In the genomic region with DNA sequence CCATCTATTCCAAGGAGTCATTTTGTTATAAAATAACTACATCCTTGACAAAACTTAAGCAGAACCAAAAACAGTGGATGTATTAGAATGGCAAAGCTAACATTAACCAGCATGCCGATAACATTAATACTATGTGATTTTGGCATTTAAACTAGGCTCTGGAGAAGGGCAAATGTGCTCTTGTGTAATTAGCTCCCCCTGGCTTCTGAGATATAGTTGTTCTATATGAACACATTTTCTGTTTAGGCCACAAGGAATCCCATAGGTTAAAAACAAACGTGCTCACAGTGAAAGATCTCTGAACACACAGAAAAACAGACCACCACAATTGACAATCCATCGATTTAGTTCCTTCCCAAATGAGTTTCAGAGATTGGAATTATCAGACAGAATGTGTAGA, we compare ENCODE assay signal across 9 cellular contexts. TPM values are rescaled to one million over a fixed set of nuclear protein-coding genes. Genes with fewer than 3 reads are reported as not detected.
DNase-seq lines count a peak whose midpoint lies in the region; ATAC-seq, FAIRE-seq and TF ChIP-seq lines count a peak whose summit lies in the region.
"Had no signal": no experiment of that assay in that cellular context is flagged by ENCODE, and none has a peak within 500 bp of the region (broad histone marks: within the 10 kb centered on the region; RNA-seq: fewer than 3 reads in every experiment).

No MANE protein-coding gene starts in this region.

- no peak overlapping the region for H2BK12ac ChIP-seq in trophoblast cell (ENCODE audit: low read length)

- TF ChIP-seq POLR2A in A549 (IDR thresholded peaks at IDR 0.05; ENCODE audit: low read length) (no peak), upper lobe of left lung (IDR thresholded peaks at IDR 0.05) (no peak)

- TF ChIP-seq CTCF in A549 (IDR thresholded peaks at IDR 0.05): peak; percentile 31
- peak; percentile 35 for TF ChIP-seq CTCF in GM10248 (IDR thresholded peaks at IDR 0.05; ENCODE audit: control extremely low read depth, extremely low read depth, low read depth, missing control alignments)
- TF ChIP-seq CTCF in upper lobe of left lung (IDR thresholded peaks at IDR 0.05): peak in 1 of 6 experiments; percentile 27

- peak; percentile 16 to 40 for DNase-seq in A549 (ENCODE audit: low read depth in 1 of 2, low spot score in 1 of 2)
- peak; percentile 55 for DNase-seq in GM10248 (ENCODE audit: extremely low spot score)
- DNase-seq in RKO (ENCODE audit: low spot score): peak; percentile 43
- peak; percentile 8 for DNase-seq in fibroblast of peridontal ligament (ENCODE audit: extremely low read depth)
- no peak for DNase-seq in anterior cingulate cortex (lab: John Stamatoyannopoulos, UW)
- DNase-seq in trophoblast cell: no peak
- DNase-seq in upper lobe of left lung: no peak

- no peak overlapping the region for H3K14ac ChIP-seq in trophoblast cell (ENCODE audit: low read length)

- CTCF ChIA-PET in A549 (lab: Yijun Ruan, JAX) (interaction anchor here (0.8 to 1.2 kb wide), 3 partner anchors 24 to 132 kb away, joined by 3 read pairs; no protein-coding TSS in a partner anchor), GM10248 (lab: Yijun Ruan, JAX) (interaction anchor here (1.5 kb wide), 1 partner anchor 174 kb away, joined by 5 read pairs; no protein-coding TSS in a partner anchor)

- no peak overlapping the region for H3K4me2 ChIP-seq in A549
- H3K4me2 ChIP-seq in trophoblast cell (ENCODE audit: low read length): no peak overlapping the region

- POLR2A ChIA-PET in A549 (lab: Yijun Ruan, JAX): no interaction called here
- POLR2A ChIA-PET in GM10248 (lab: Yijun Ruan, JAX): no interaction called here

- WGBS in A549 (ENCODE audit: missing lambda C conversion rate): 30% methylated on average over 3 of the region's 3 CpGs
- no CpG with 5 or more reads among the region's 3 CpGs for WGBS in trophoblast cell (ENCODE audit: extremely low coverage, insufficient coverage, insufficient read length)
- WGBS in upper lobe of left lung, 2 donors: 61 to 63% methylated on average over 3 of the region's 3 CpGs

- peak in 1 of 2 experiments; percentile 45; a peak in 3 of 5 replicates for TF ChIP-seq RAD21 in A549 (conservative IDR thresholded peaks at IDR 0.05 in 1 of 2, IDR thresholded peaks at IDR 0.05 in 1 of 2)

- H4K8ac ChIP-seq in trophoblast cell (ENCODE audit: low read depth, low read length): no peak overlapping the region

- no peak overlapping the region for H2BK5ac ChIP-seq in trophoblast cell (ENCODE audit: low read depth, low read length, poor library complexity)

- no peak overlapping the region for H2BK120ac ChIP-seq in trophoblast cell (ENCODE audit: insufficient read depth, low read length, poor library complexity)

- no peak overlapping the region for H3K9ac ChIP-seq in trophoblast cell (ENCODE audit: low read length)

- H3K79me2 ChIP-seq in trophoblast cell (ENCODE audit: control insufficient read depth, insufficient read depth, low read length, poor library complexity): no peaks in the 10 kb centered on the region

- H4K12ac ChIP-seq in trophoblast cell (ENCODE audit: low read depth, low read length): no peak overlapping the region

- TF ChIP-seq EP300 in A549 (IDR thresholded peaks at IDR 0.05) (no peak), upper lobe of left lung (IDR thresholded peaks at IDR 0.05) (no peak)

- H3K27me3 ChIP-seq in trophoblast cell (ENCODE audit: insufficient read depth, low read length): no peaks in the 10 kb centered on the region
- H3K27me3 ChIP-seq in upper lobe of left lung: no peaks in the 10 kb centered on the region

- H3K4ac ChIP-seq in trophoblast cell (ENCODE audit: low read depth, low read length): no peak overlapping the region

- no peak overlapping the region for H3K18ac ChIP-seq in trophoblast cell (ENCODE audit: low read length)

- no peak overlapping the region for H3K23ac ChIP-seq in trophoblast cell (ENCODE audit: low read length)

- peaks cover 2 to 8% of the 10 kb centered on the region in 2 experiments for H3K36me3 ChIP-seq in trophoblast cell (ENCODE audit: control insufficient read depth in 1 of 2, insufficient read depth in 2 of 2, low read length in 2 of 2)
- H3K36me3 ChIP-seq in upper lobe of left lung: peaks cover 0 to 3% (median 0%) of the 10 kb centered on the region in 4 donors

- no peak overlapping the region for H3K4me3 ChIP-seq in A549
- no peak overlapping the region for H3K4me3 ChIP-seq in trophoblast cell (ENCODE audit: low read depth, low read length)
- no peak overlapping the region for H3K4me3 ChIP-seq in upper lobe of left lung

- no peak overlapping the region for H2AFZ ChIP-seq in trophoblast cell (ENCODE audit: insufficient read depth, low read length, poor library complexity)

- H3K79me1 ChIP-seq in trophoblast cell (ENCODE audit: low read length): no peaks in the 10 kb centered on the region

- H3K4me1 ChIP-seq in A549 (no peaks in the 10 kb centered on the region), trophoblast cell (ENCODE audit: control insufficient read depth in 1 of 2, insufficient read depth in 2 of 2, low read length in 2 of 2) (no peaks in the 10 kb centered on the region), upper lobe of left lung (no peaks in the 10 kb centered on the region)

- H4K91ac ChIP-seq in trophoblast cell (ENCODE audit: low read depth, low read length): no peak overlapping the region

- peak in 1 of 2 experiments; percentile 73; a peak in 3 of 6 replicates for ATAC-seq in A549
- ATAC-seq in GM19455 (IDR thresholded peaks at IDR 0.05; ENCODE audit: unreplicated experiment): no peak
- no peak for ATAC-seq in upper lobe of left lung (ENCODE audit: low FRiP score in 2 of 2)

- H3K9me3 ChIP-seq in A549 (no peaks in the 10 kb centered on the region), trophoblast cell (ENCODE audit: insufficient read depth, low read depth, low read length) (no peaks in the 10 kb centered on the region), upper lobe of left lung (no peaks in the 10 kb centered on the region)

- H3K27ac ChIP-seq in A549 (no peak overlapping the region), trophoblast cell (ENCODE audit: low read depth, low read length) (no peak overlapping the region), upper lobe of left lung (no peak overlapping the region)

- H2AK5ac ChIP-seq in trophoblast cell (ENCODE audit: low read length): no peak overlapping the region

- FAIRE-seq in A549 (lab: Jason Lieb, UNC): peak; percentile 28
- FAIRE-seq: GM12891 had no signal

TF ChIP-seq in A549, 52 proteins besides CTCF, POLR2A, EP300 and RAD21:
- peak; percentile 21; the same call in 1 of the 3 replicates for TF ChIP-seq SMC3 (IDR thresholded peaks at IDR 0.05)
- no peak for TF ChIP-seq ZSCAN20 (CRISPR knock-in tag; IDR thresholded peaks at IDR 0.05)
- TF ChIP-seq, protein P1, sequence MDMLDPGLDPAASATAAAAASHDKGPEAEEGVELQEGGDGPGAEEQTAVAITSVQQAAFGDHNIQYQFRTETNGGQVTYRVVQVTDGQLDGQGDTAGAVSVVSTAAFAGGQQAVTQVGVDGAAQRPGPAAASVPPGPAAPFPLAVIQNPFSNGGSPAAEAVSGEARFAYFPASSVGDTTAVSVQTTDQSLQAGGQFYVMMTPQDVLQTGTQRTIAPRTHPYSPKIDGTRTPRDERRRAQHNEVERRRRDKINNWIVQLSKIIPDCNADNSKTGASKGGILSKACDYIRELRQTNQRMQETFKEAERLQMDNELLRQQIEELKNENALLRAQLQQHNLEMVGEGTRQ (IDR thresholded peaks at IDR 0.05): no peak
- no peak for TF ChIP-seq POLR2AphosphoS2 (conservative IDR thresholded peaks at IDR 0.05; ENCODE audit: low read length)

RNA-seq across cellular contexts. Expression of a gene that starts 57.4 kb away (rescaled TPM):
- polyA plus RNA-seq in A549 (2011; rRNA removed) (21.6 and 24.5 TPM in 2 replicates), A549 (2017; fragmentation: RNase III; extraction: RNeasy Plus Mini Kit Qiagen cat#74134 plus additional on column Dnase treatment) (19.4 to 21.0 TPM (median 19.8 TPM) in 3 replicates)
- polyA plus RNA-seq in A549 (2012; cell fraction: cytosol; rRNA removed): 37.5 and 42.6 TPM in 2 replicates
- polyA plus RNA-seq in A549 (2012; cell fraction: nucleus; rRNA removed): 36.6 and 39.7 TPM in 2 replicates
- 20.7 and 31.7 TPM in 2 replicates for polyA minus RNA-seq in A549 (2011; rRNA and poly(A)+ RNA removed)
- 10.1 and 11.0 TPM in 2 replicates for polyA plus RNA-seq in trophoblast cell (2013)
- total RNA-seq in upper lobe of left lung: 10 to 100 TPM in 4 of 6 donors, 1 to 10 TPM in 2; 7.1 to 24.1 (median 14.2) TPM

Comparison
In these comparisons a context has a peak if more than half of its experiments do, and no peak if none do; other contexts are left out.
1. DNase-seq: peak in A549 (2 of 2), GM10248 (single experiment), RKO (single experiment) and fibroblast of peridontal ligament (single experiment); none in anterior cingulate cortex (0 of 58), trophoblast cell (0 of 2) and upper lobe of left lung (0 of 2).